Comparison of ENCODE assay signal across 8 cellular contexts in genomic region chr7:77538186-77538907, GRCh38.
DNase-seq lines count a peak whose midpoint lies in the region; ATAC-seq and TF ChIP-seq lines count a peak whose summit lies in the region.

No MANE protein-coding gene starts in this region.

- H3K9me3 ChIP-seq in neuron (ENCODE audit: low read length): peaks cover 3% of the 10 kb centered on the region

- peaks cover 27% of the 10 kb centered on the region for H3K4me1 Mint-ChIP-seq in activated naive CD8-positive, alpha-beta T cell treated with anti-CD3 and anti-CD28 coated beads, Interleukin-2, amount 50 U/mL, for 24 hours

- no peak overlapping the region for H2AFZ ChIP-seq in neuron (ENCODE audit: low read depth, low read length)

- H3K27me3 Mint-ChIP-seq in activated naive CD8-positive, alpha-beta T cell treated with anti-CD3 and anti-CD28 coated beads, Interleukin-2, amount 50 U/mL, for 24 hours: peaks cover 2% of the 10 kb centered on the region

- no peak for ATAC-seq in activated naive CD8-positive, alpha-beta T cell treated with anti-CD3 and anti-CD28 coated beads, Interleukin-2, amount 50 U/mL, for 24 hours
- ATAC-seq in GM19328 (IDR thresholded peaks at IDR 0.05; ENCODE audit: unreplicated experiment): no peak
- no peak for ATAC-seq in HG02938 (IDR thresholded peaks at IDR 0.05; ENCODE audit: unreplicated experiment)

- peak overlapping the region; percentile 54 for H3K27ac Mint-ChIP-seq in activated naive CD8-positive, alpha-beta T cell treated with anti-CD3 and anti-CD28 coated beads, Interleukin-2, amount 50 U/mL, for 24 hours

- H3K36me3 ChIP-seq in neuron (ENCODE audit: insufficient read depth, low read length): peaks cover under 1% of the 10 kb centered on the region

- DNase-seq in GOT3 (lab: John Stamatoyannopoulos, UW) (peak; percentile 27), NCI-H524 treated with DMSO at 0.1 percent for 48 hours (lab: John Stamatoyannopoulos, UW) (peak; percentile 30), glomerular visceral epithelial cell (ENCODE audit: extremely low spot score) (peak; percentile 92)
- DNase-seq in activated naive CD8-positive, alpha-beta T cell treated with anti-CD3 and anti-CD28 coated beads, Interleukin-2, amount 50 U/mL, for 24 hours: peak; percentile 12

- peak overlapping the region; percentile 96 for H3K27ac ChIP-seq in C4-2B

- no peaks in the 10 kb centered on the region for H3K27me3 ChIP-seq in neuron (ENCODE audit: insufficient read depth, low read length)

- H3K9me3 Mint-ChIP-seq in activated naive CD8-positive, alpha-beta T cell treated with anti-CD3 and anti-CD28 coated beads, Interleukin-2, amount 50 U/mL, for 24 hours: no peaks in the 10 kb centered on the region

- H3K4me1 ChIP-seq in neuron (ENCODE audit: insufficient read depth, low read length): peaks cover 8% of the 10 kb centered on the region

- H3K4me3 ChIP-seq in neuron (ENCODE audit: low read length): peak overlapping the region; percentile 79

- no peaks in the 10 kb centered on the region for H3K36me3 Mint-ChIP-seq in activated naive CD8-positive, alpha-beta T cell treated with anti-CD3 and anti-CD28 coated beads, Interleukin-2, amount 50 U/mL, for 24 hours (ENCODE audit: low read depth)

- peak overlapping the region; percentile 86 for H3K4me3 Mint-ChIP-seq in activated naive CD8-positive, alpha-beta T cell treated with anti-CD3 and anti-CD28 coated beads, Interleukin-2, amount 50 U/mL, for 24 hours

- no peak for TF ChIP-seq CTCF in C4-2B (conservative IDR thresholded peaks at IDR 0.05)

Comparison
In these comparisons a context has a peak if more than half of its experiments do, and no peak if none do; other contexts are left out.
1. DNase-seq: peak in every context shown above with its lines; median percentile 92 in glomerular visceral epithelial cell; 30 in NCI-H524 treated with DMSO at 0.1 percent for 48 hours; 27 in GOT3; 12 in activated naive CD8-positive, alpha-beta T cell treated with anti-CD3 and anti-CD28 coated beads, Interleukin-2, amount 50 U/mL, for 24 hours.